18 cellular contexts compared by ENCODE assay signal in genomic region chr19:27860309-27860934, GRCh38.
"Had no signal": no experiment of that assay in that cellular context is flagged by ENCODE, and none has a peak within 500 bp of the region (broad histone marks: within the 10 kb centered on the region; RNA-seq: fewer than 3 reads in every experiment).

No MANE protein-coding gene starts in this region.

- H3K27ac ChIP-seq: coronary artery, heart left ventricle, sigmoid colon, stomach, uterus had no signal

- DNase-seq: effector CD4-positive, alpha-beta T cell; endodermal cell; heart left ventricle; hippocampal formation; kidney glomerular epithelial cell; natural killer cell; posterior cingulate gyrus; sigmoid colon; small intestine; stimulated activated CD4-positive, alpha-beta T cell treated with anti-CD3 and anti-CD28 coated beads, Interleukin-12 subunit alpha, Interleukin-12 subunit beta, amount 100 ng/mL, for 4 hours; stimulated activated naive CD4-positive, alpha-beta T cell; stomach; substantia nigra; uterus had no signal

- H3K4me1 Mint-ChIP-seq: endodermal cell, mesothelial cell of epicardium, natural killer cell, neural crest cell had no signal

- ATAC-seq: heart left ventricle, natural killer cell had no signal

- H3K4me1 ChIP-seq: heart left ventricle, sigmoid colon, stomach, uterus had no signal

- FAIRE-seq: frontal cortex, small intestine had no signal

- H3K27ac Mint-ChIP-seq: endodermal cell, mesothelial cell of epicardium, natural killer cell had no signal

- H3K4me3 ChIP-seq: coronary artery, heart left ventricle, sigmoid colon, stomach, uterus had no signal

- H3K4me3 Mint-ChIP-seq: endodermal cell, mesothelial cell of epicardium, natural killer cell, neural crest cell had no signal

- H3K9me3 ChIP-seq: uterus had no signal

- H3K36me3 ChIP-seq: heart left ventricle, sigmoid colon, stomach, uterus had no signal

- H3K27me3 ChIP-seq: heart left ventricle, sigmoid colon, stomach, uterus had no signal
